ENCODE assay signal across 8 cellular contexts in genomic region chr21:16588433-16588860, GRCh38.
DNase-seq lines count a peak whose midpoint lies in the region; ATAC-seq and TF ChIP-seq lines count a peak whose summit lies in the region.

No MANE protein-coding gene starts in this region.

- H4K5ac ChIP-seq in IMR-90 (ENCODE audit: low read depth, low read length) = no peak overlapping the region

- dilution Hi-C loops in IMR-90 (cut with HindIII; ENCODE audit: low sequenced_read_pairs, unreplicated experiment) = no loop called here

- no peaks in the 10 kb centered on the region for H3K79me1 ChIP-seq in IMR-90 (ENCODE audit: low read depth in 1 of 2, low read length in 2 of 2)

- POLR2A ChIA-PET in IMR-90 (lab: Charles Lee; ENCODE audit: unreplicated experiment) = no interaction called here
- POLR2A ChIA-PET in naive thymus-derived CD8-positive, alpha-beta T cell (lab: Charles Lee) = no interaction called here

- intact Hi-C loops in IMR-90 (cut with micrococcal nuclease) (loop anchor here (5.0 kb wide), 2 partner anchors 56 to 166 kb away; no protein-coding TSS in a partner anchor), left cardiac atrium (cut with DNase I) (no loop called here), prostate gland (cut with DNase I) (no loop called here)

- H2AFZ ChIP-seq in IMR-90 (replicated peaks; ENCODE audit: low read length, poor library complexity) = peak overlapping the region; percentile 84

- no peak overlapping the region for H3K9ac ChIP-seq in IMR-90 (ENCODE audit: low read depth, low read length)

- no peak overlapping the region for H3K4me3 Mint-ChIP-seq in naive thymus-derived CD8-positive, alpha-beta T cell

- H3K27me3 ChIP-seq in IMR-90 (ENCODE audit: control insufficient read depth, insufficient read depth, low read length) (no peaks in the 10 kb centered on the region), prostate gland (replicated peaks; ENCODE audit: insufficient read depth) (no peaks in the 10 kb centered on the region)

- TF ChIP-seq CTCF in IMR-90 (conservative IDR thresholded peaks at IDR 0.05; ENCODE audit: low read depth, low read length) (no peak), prostate gland (IDR thresholded peaks at IDR 0.05) (no peak)

- TF ChIP-seq RAD21 in IMR-90 (IDR thresholded peaks at IDR 0.05; ENCODE audit: low read length) = 0 out of 2 replicates have a peak, but pooled peaks have one; percentile 14

- H3K9me3 Mint-ChIP-seq in naive thymus-derived CD8-positive, alpha-beta T cell = peaks cover 0 to 2% (median 0%) of the 10 kb centered on the region in 9 donors

- peak overlapping the region in 1 of 2 experiments; percentile 75; a peak in 2 of 4 replicates for H4K8ac ChIP-seq in IMR-90 (ENCODE audit: low read depth in 2 of 2, low read length in 2 of 2)

- H2BK5ac ChIP-seq in IMR-90 (ENCODE audit: low read depth, low read length, poor library complexity, severe bottlenecking) = peak overlapping the region; percentile 44

- peak overlapping the region; percentile 94 for H3K4me2 ChIP-seq in IMR-90 (ENCODE audit: low read depth, low read length)

- H3K36me3 Mint-ChIP-seq in naive thymus-derived CD8-positive, alpha-beta T cell = no peaks in the 10 kb centered on the region

- H3K27ac ChIP-seq in IMR-90 (ENCODE audit: insufficient read depth, low read length) (no peak overlapping the region), prostate gland (peak overlapping the region; percentile 59 to 67)

- H3K9me1 ChIP-seq in IMR-90 (ENCODE audit: insufficient read depth, low read length) = no peaks in the 10 kb centered on the region

- ATAC-seq in IMR-90 (ENCODE audit: low read depth) = peak; percentile 98
- peak; percentile 89 to 96 for ATAC-seq in left cardiac atrium
- no peak for ATAC-seq in GM21528 (IDR thresholded peaks at IDR 0.05; ENCODE audit: low FRiP score, unreplicated experiment)
- no peak for ATAC-seq in naive thymus-derived CD8-positive, alpha-beta T cell
- no peak for ATAC-seq in GM21526 (IDR thresholded peaks at IDR 0.05; ENCODE audit: low FRiP score, unreplicated experiment)
- ATAC-seq in HG03095 (IDR thresholded peaks at IDR 0.05; ENCODE audit: unreplicated experiment) = no peak

- no peak overlapping the region for H2AK5ac ChIP-seq in IMR-90 (ENCODE audit: low read depth, low read length)

- peak; percentile 84 for DNase-seq in IMR-90
- peak; percentile 75 for DNase-seq in amniotic stem cell (lab: John Stamatoyannopoulos, UW)
- DNase-seq in left cardiac atrium = peak; percentile 78
- peak; percentile 51 for DNase-seq in prostate gland (ENCODE audit: low spot score)
- no peak for DNase-seq in naive thymus-derived CD8-positive, alpha-beta T cell

- CTCF ChIA-PET in IMR-90 (lab: Yijun Ruan, JAX) = interaction anchor here (0.7 kb wide), 1 partner anchor 158 kb away, joined by 6 read pairs; no protein-coding TSS in a partner anchor

- H4K91ac ChIP-seq in IMR-90 (ENCODE audit: insufficient read depth, low read depth, low read length) = no peak overlapping the region

- H2BK20ac ChIP-seq in IMR-90 (ENCODE audit: low read depth, low read length) = no peak overlapping the region

- H2AK9ac ChIP-seq in IMR-90 (replicated peaks; ENCODE audit: low read depth, low read length, poor library complexity) = peak overlapping the region; percentile 22

- H3K18ac ChIP-seq in IMR-90 (ENCODE audit: low read depth, low read length) = peak overlapping the region; percentile 63

- peak overlapping the region; percentile 84; the same call in 1 of the 2 replicates for H3K4ac ChIP-seq in IMR-90 (ENCODE audit: low read depth, low read length)

- H3K9me3 ChIP-seq in IMR-90 (ENCODE audit: control insufficient read depth, insufficient read depth, low read length) (no peaks in the 10 kb centered on the region), prostate gland (no peaks in the 10 kb centered on the region)

- no peak overlapping the region for H2BK15ac ChIP-seq in IMR-90 (ENCODE audit: low read depth, low read length)

- 0% methylated on average over 12 of the region's 18 CpGs; no CpG with 5 or more reads in 1 of the 2 experiments for WGBS in IMR-90 (ENCODE audit: extremely low coverage in 2 of 2, insufficient read length in 1 of 2), 2 experiments
- 15% methylated on average over 18 of the region's 18 CpGs for WGBS in prostate gland

- peak overlapping the region; percentile 70; the same call in 1 of the 2 replicates for H2BK120ac ChIP-seq in IMR-90 (ENCODE audit: low read depth, low read length)

- BruUV-seq in IMR-90 (replicated peaks; lab: Mats Ljungman, UMichigan) = no TSS peak

- H3K27me3 Mint-ChIP-seq in naive thymus-derived CD8-positive, alpha-beta T cell = no peaks in the 10 kb centered on the region

- no peak overlapping the region for H3K14ac ChIP-seq in IMR-90 (replicated peaks; ENCODE audit: low read depth, low read length)

- no peaks in the 10 kb centered on the region for H3K4me1 Mint-ChIP-seq in naive thymus-derived CD8-positive, alpha-beta T cell

- in situ Hi-C loops in IMR-90 (cut with MboI; ENCODE audit: low sequenced_read_pairs) = no loop called here

- H4K20me1 ChIP-seq in IMR-90 (ENCODE audit: insufficient read depth, low read length) = no peaks in the 10 kb centered on the region

- TF ChIP-seq POLR2A in IMR-90 (IDR thresholded peaks at IDR 0.05; ENCODE audit: low read depth, low read length) (no peak; the same call in 1 of the 2 replicates), prostate gland (IDR thresholded peaks at IDR 0.05) (no peak)

- H3K23ac ChIP-seq in IMR-90 (ENCODE audit: low read depth, low read length) = peak overlapping the region; percentile 55; the same call in 1 of the 2 replicates

- H3K4me3 ChIP-seq in IMR-90 (ENCODE audit: insufficient read depth, low read depth, low read length) (peak overlapping the region; percentile 46), prostate gland (peak overlapping the region; percentile 19 to 22)

- H3K4me1 ChIP-seq in IMR-90 (ENCODE audit: control insufficient read depth, insufficient read depth, low read length) (peaks cover 6% of the 10 kb centered on the region; the same call in 1 of the 2 replicates), prostate gland (replicated peaks) (no peaks in the 10 kb centered on the region)

- no peaks in the 10 kb centered on the region for H3K36me3 ChIP-seq in IMR-90 (ENCODE audit: control insufficient read depth, insufficient read depth, low read length)
- H3K36me3 ChIP-seq in prostate gland = no peaks in the 10 kb centered on the region

- H3K27ac Mint-ChIP-seq in naive thymus-derived CD8-positive, alpha-beta T cell = no peak overlapping the region

- H3K56ac ChIP-seq in IMR-90 (ENCODE audit: extremely low read depth, insufficient read depth, low read length) = 0 out of 2 replicates have a peak overlapping the region, but pooled peaks have one; percentile 68

TF ChIP-seq in IMR-90, 13 proteins besides CTCF, POLR2A, EP300 and RAD21:
- TF ChIP-seq USF2 (IDR thresholded peaks at IDR 0.05; ENCODE audit: low read depth, low read length) (no peak), CHD1 (IDR thresholded peaks at IDR 0.05; ENCODE audit: low read depth, low read length) (no peak), SMC3 (IDR thresholded peaks at IDR 0.05; ENCODE audit: low read depth, low read length) (no peak), RCOR1 (IDR thresholded peaks at IDR 0.05; ENCODE audit: insufficient replicate concordance, low read length) (no peak), RFX5 (IDR thresholded peaks at IDR 0.05; ENCODE audit: low read depth, low read length) (no peak), MAFK (IDR thresholded peaks at IDR 0.05; ENCODE audit: low read depth, low read length) (peak; percentile 65), MXI1 (IDR thresholded peaks at IDR 0.05; ENCODE audit: borderline replicate concordance, low read depth, low read length) (peak; percentile 61; the same call in 1 of the 2 replicates), BHLHE40 (IDR thresholded peaks at IDR 0.05; ENCODE audit: low read depth, low read length) (peak; percentile 52), FOS (IDR thresholded peaks at IDR 0.05; ENCODE audit: low read depth, low read length) (peak; percentile 55), MAZ (IDR thresholded peaks at IDR 0.05; ENCODE audit: borderline replicate concordance, low read depth, low read length) (peak; percentile 87), CEBPB (IDR thresholded peaks at IDR 0.05; ENCODE audit: low read depth, low read length) (no peak), NFE2L2 (IDR thresholded peaks at IDR 0.05; ENCODE audit: low read depth, low read length) (peak; percentile 13; the same call in 1 of the 2 replicates)
- TF ChIP-seq, protein P1, sequence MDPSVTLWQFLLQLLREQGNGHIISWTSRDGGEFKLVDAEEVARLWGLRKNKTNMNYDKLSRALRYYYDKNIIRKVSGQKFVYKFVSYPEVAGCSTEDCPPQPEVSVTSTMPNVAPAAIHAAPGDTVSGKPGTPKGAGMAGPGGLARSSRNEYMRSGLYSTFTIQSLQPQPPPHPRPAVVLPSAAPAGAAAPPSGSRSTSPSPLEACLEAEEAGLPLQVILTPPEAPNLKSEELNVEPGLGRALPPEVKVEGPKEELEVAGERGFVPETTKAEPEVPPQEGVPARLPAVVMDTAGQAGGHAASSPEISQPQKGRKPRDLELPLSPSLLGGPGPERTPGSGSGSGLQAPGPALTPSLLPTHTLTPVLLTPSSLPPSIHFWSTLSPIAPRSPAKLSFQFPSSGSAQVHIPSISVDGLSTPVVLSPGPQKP (IDR thresholded peaks at IDR 0.05; ENCODE audit: borderline replicate concordance, low read depth, low read length) = no peak
TF ChIP-seq in IMR-90: peak in this region for 6.

Comparison
In these comparisons a context has a peak if more than half of its experiments do, and no peak if none do; other contexts are left out.
1. ATAC-seq: peak in IMR-90 (single experiment) and left cardiac atrium (2 of 2); none in GM21528 (single experiment), naive thymus-derived CD8-positive, alpha-beta T cell (0 of 2), GM21526 (single experiment) and HG03095 (single experiment).
2. DNase-seq: peak in IMR-90 (single experiment), amniotic stem cell (single experiment), left cardiac atrium (single experiment) and prostate gland (single experiment); none in naive thymus-derived CD8-positive, alpha-beta T cell (0 of 10).